16 cellular contexts compared by ENCODE assay signal in the genomic region with DNA sequence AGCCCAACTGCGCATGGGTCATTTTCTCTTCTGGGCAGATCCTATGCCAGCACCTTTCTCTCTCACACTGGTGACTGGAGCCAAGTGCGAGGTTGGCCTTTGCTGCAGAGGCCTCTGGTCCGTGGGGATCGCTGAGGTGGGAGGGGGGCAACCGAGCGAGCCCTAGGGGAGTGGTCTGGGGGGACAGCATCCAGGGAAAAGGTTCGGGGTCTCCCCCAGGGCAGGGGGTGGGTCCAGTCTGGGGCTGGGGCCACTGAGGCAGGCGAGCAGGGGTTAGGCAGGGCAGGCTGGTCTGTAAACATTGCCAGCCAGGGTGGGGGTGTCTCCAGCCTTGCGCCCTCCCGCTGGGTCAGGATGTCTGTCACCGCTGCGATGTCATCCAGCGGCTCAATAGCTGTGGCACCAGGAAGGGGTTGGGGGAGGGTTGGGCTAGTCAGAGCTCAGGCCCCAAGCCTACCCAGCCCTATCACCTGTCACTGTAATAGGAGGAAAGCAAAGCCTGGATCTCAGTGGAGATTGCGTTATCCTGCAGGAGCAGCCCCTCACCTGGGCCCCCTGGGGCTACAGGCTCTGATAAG.
"Had no signal": no experiment of that assay in that cellular context is flagged by ENCODE, and none has a peak within 500 bp of the region (broad histone marks: within the 10 kb centered on the region; RNA-seq: fewer than 3 reads in every experiment).

No MANE protein-coding gene starts in this region.

- H3K4me3 ChIP-seq: colonic mucosa, esophagus squamous epithelium, lower lobe of right lung, skin epidermis, transverse colon had no signal

- DNase-seq: activated CD4-positive, alpha-beta T cell treated with anti-CD3 and anti-CD28 coated beads, Interleukin-2, amount 50 U/mL, for 1 hour; activated CD8-positive, alpha-beta memory T cell treated with anti-CD3 and anti-CD28 coated beads for 24 hours; activated gamma-delta T cell treated with Interleukin-2 at 50 U/mL for 16 hours; amniotic stem cell; central memory CD4-positive, alpha-beta T cell; colonic mucosa; esophagus squamous epithelium; glutamatergic neuron; immature natural killer cell; lower lobe of right lung; naive thymus-derived CD4-positive, alpha-beta T cell; nucleus accumbens; stimulated activated naive CD8-positive, alpha-beta T cell treated with anti-CD3 and anti-CD28 coated beads, Interleukin-15, Interleukin-2, amounts not matched to agents 100 U/mL and 50 U/mL, for 24 hours; transverse colon had no signal

- H3K27me3 ChIP-seq: colonic mucosa, transverse colon had no signal

- H3K27ac ChIP-seq: colonic mucosa, esophagus squamous epithelium, lower lobe of right lung, transverse colon had no signal

- H3K9me3 ChIP-seq: colonic mucosa, esophagus squamous epithelium, lower lobe of right lung, transverse colon had no signal

- H3K4me1 ChIP-seq: colonic mucosa had no signal

- ATAC-seq: activated CD4-positive, CD25-positive, alpha-beta regulatory T cell treated with anti-CD3 and anti-CD28 coated beads, Interleukin-2, amount 50 U/mL, for 24 hours; lower lobe of right lung; naive thymus-derived CD4-positive, alpha-beta T cell; stimulated activated naive CD8-positive, alpha-beta T cell treated with anti-CD3 and anti-CD28 coated beads, Interleukin-15, Interleukin-2, amounts not matched to agents 100 U/mL and 50 U/mL, for 24 hours had no signal

- H3K36me3 ChIP-seq: colonic mucosa had no signal
